ENCODE assay signal across 18 cellular contexts in genomic region chr11:58152776-58153175, GRCh38. TPM values are rescaled to one million over a fixed set of nuclear protein-coding genes. Genes with fewer than 3 reads are reported as not detected.
DNase-seq lines count a peak whose midpoint lies in the region; TF ChIP-seq lines count a peak whose summit lies in the region.
"Had no signal": no experiment of that assay in that cellular context is flagged by ENCODE, and none has a peak within 500 bp of the region (broad histone marks: within the 10 kb centered on the region; RNA-seq: fewer than 3 reads in every experiment).

No MANE protein-coding gene starts in this region.

- TF ChIP-seq CTCF in A673 (conservative IDR thresholded peaks at IDR 0.05; ENCODE audit: low read depth, low read length) = no peak

- BruUV-seq in A673 (replicated peaks; lab: Mats Ljungman, UMichigan) = no TSS peak

- no peaks in the 10 kb centered on the region for H3K79me1 ChIP-seq in neuronal stem cell (ENCODE audit: low read depth, low read length)

- no CpG with 5 or more reads among the region's 3 CpGs for WGBS in neuronal stem cell (ENCODE audit: extremely low coverage in 2 of 2, insufficient read length in 2 of 2, insufficient replicate concordance in 1 of 2), 2 donors

- H3K27me3 ChIP-seq in A673 (replicated peaks; ENCODE audit: insufficient read depth, low read depth, low read length, poor library complexity) (peaks cover 10% of the 10 kb centered on the region), neuronal stem cell (ENCODE audit: control insufficient read depth in 3 of 3, insufficient read depth in 3 of 3, low read depth in 1 of 3, low read length in 3 of 3) (no peaks in the 10 kb centered on the region)
- H3K27me3 ChIP-seq: BLaER1 had no signal

- peak; percentile 7 for DNase-seq in A673 (ENCODE audit: low spot score)
- DNase-seq in Ammon's horn (ENCODE audit: low spot score) = peak; percentile 7
- peak; percentile 60 for DNase-seq in NCI-H1048 (lab: John Stamatoyannopoulos, UW)
- DNase-seq in posterior cingulate gyrus = peak in 7 of 10 donors; percentile 27 to 93 (median 60)
- DNase-seq in COLO829 (ENCODE audit: low spot score) = no peak
- no peak for DNase-seq in activated CD4-positive, alpha-beta T cell treated with anti-CD3 and anti-CD28 coated beads for 4 hours
- no peak for DNase-seq in neuronal stem cell (ENCODE audit: low spot score)
- DNase-seq: AML-193; Calu3; CD4-positive, alpha-beta memory T cell; DMS79 treated with DMSO at 0.1 percent for 48 hours; GF-D8; H9 had no signal

- H3K18ac ChIP-seq in neuronal stem cell (ENCODE audit: low read length) = no peak overlapping the region

- no peak overlapping the region for H2AFZ ChIP-seq in neuronal stem cell (ENCODE audit: low read length)

- no peak overlapping the region for H3K4me2 ChIP-seq in neuronal stem cell (ENCODE audit: insufficient read depth, low read length, poor library complexity, severe bottlenecking)
- H3K4me2 ChIP-seq: BLaER1 had no signal

- no peak overlapping the region for H2AK5ac ChIP-seq in neuronal stem cell (ENCODE audit: low read depth, low read length)

- H3K36me3 ChIP-seq in A673 (ENCODE audit: insufficient read depth, low read length, poor library complexity, severe bottlenecking) = no peaks in the 10 kb centered on the region
- H3K36me3 ChIP-seq in neuronal stem cell (replicated peaks in 1 of 2; ENCODE audit: control insufficient read depth in 2 of 2, insufficient read depth in 2 of 2, low read length in 2 of 2) = no peaks in the 10 kb centered on the region
- H3K36me3 ChIP-seq: BLaER1 had no signal

- no peak overlapping the region for H2BK120ac ChIP-seq in neuronal stem cell (ENCODE audit: low read depth, low read length)

- no peak overlapping the region for H4K8ac ChIP-seq in neuronal stem cell (ENCODE audit: low read depth, low read length)

- intact Hi-C loops in A673 (cut with micrococcal nuclease; ENCODE audit: unreplicated experiment) (no loop called here), posterior cingulate gyrus (cut with DNase I) (no loop called here)

- no peak overlapping the region for H2BK12ac ChIP-seq in neuronal stem cell (ENCODE audit: low read length)

- POLR2A ChIA-PET in A673 (lab: Charles Lee; ENCODE audit: low non-redundant PET) = no interaction called here

- no peak overlapping the region for H2BK15ac ChIP-seq in neuronal stem cell (ENCODE audit: low read length)

- CTCF ChIA-PET in A673 (lab: Charles Lee) = interaction anchor here (0.6 kb wide), 1 partner anchor 410 kb away, joined by 3 read pairs; no protein-coding TSS in a partner anchor

- H3K4ac ChIP-seq in neuronal stem cell (ENCODE audit: low read length) = no peak overlapping the region

- no peak overlapping the region for H3K14ac ChIP-seq in neuronal stem cell (ENCODE audit: low read length)

- no peaks in the 10 kb centered on the region for H3K9me3 ChIP-seq in A673 (ENCODE audit: low read depth, low read length, poor library complexity, severe bottlenecking)
- H3K9me3 ChIP-seq in neuronal stem cell (replicated peaks in 1 of 2; ENCODE audit: control insufficient read depth in 2 of 2, insufficient read depth in 1 of 2, low read depth in 1 of 2, low read length in 2 of 2) = no peaks in the 10 kb centered on the region
- H3K9me3 ChIP-seq: BLaER1 had no signal

- H3K4me1 ChIP-seq in A673 (ENCODE audit: insufficient read depth, low read length, poor library complexity, severe bottlenecking) (no peaks in the 10 kb centered on the region), neuronal stem cell (ENCODE audit: control insufficient read depth in 2 of 2, insufficient read depth in 1 of 2, low read depth in 1 of 2, low read length in 2 of 2) (no peaks in the 10 kb centered on the region)

- H2BK5ac ChIP-seq in neuronal stem cell (ENCODE audit: low read length) = no peak overlapping the region

- no peak overlapping the region for H3K27ac ChIP-seq in A673 (ENCODE audit: low read depth, low read length, poor library complexity, severe bottlenecking)
- H3K27ac ChIP-seq in neuronal stem cell (replicated peaks; ENCODE audit: low read length) = no peak overlapping the region
- H3K27ac ChIP-seq: BLaER1 had no signal

- H3K4me3 ChIP-seq in A673 (ENCODE audit: low read depth, low read length, poor library complexity, severe bottlenecking) (no peak overlapping the region), neuronal stem cell (ENCODE audit: low read length in 2 of 2) (no peak overlapping the region)
- H3K4me3 ChIP-seq: BLaER1, K562 had no signal

- H4K91ac ChIP-seq in neuronal stem cell (ENCODE audit: low read depth, low read length, poor library complexity) = no peak overlapping the region

- H3K23ac ChIP-seq in neuronal stem cell (ENCODE audit: low read depth, low read length, poor library complexity) = no peak overlapping the region

- no peak overlapping the region for H3K9ac ChIP-seq in neuronal stem cell (ENCODE audit: low read depth, low read length, poor library complexity)
- H3K9ac ChIP-seq: BLaER1 had no signal

RNA-seq across cellular contexts. Expression of gene OR9I1, which starts 27.4 kb away (rescaled TPM):
- total RNA-seq in A673 (2021) = not detected in 2 replicates
- polyA plus RNA-seq in neuronal stem cell (2013, experiment 1 of 2) = not detected
- polyA plus RNA-seq in neuronal stem cell (2013, experiment 2 of 2) = not detected
- total RNA-seq: Calu3; CD4-positive, alpha-beta memory T cell; H1; H9; HT1080; K562 had no signal
- polyA plus RNA-seq: CD14-positive monocyte; CD4-positive, alpha-beta memory T cell; H1; K562 had no signal

RNA-seq across cellular contexts. Expression of gene OR9Q2, which starts 36.1 kb away (rescaled TPM):
- not detected in 2 replicates for total RNA-seq in A673 (2021)
- not detected for polyA plus RNA-seq in neuronal stem cell (2013, experiment 1 of 2)
- polyA plus RNA-seq in neuronal stem cell (2013, experiment 2 of 2) = not detected
- total RNA-seq: Calu3; CD4-positive, alpha-beta memory T cell; H1; H9; HT1080; K562 had no signal
- polyA plus RNA-seq: CD14-positive monocyte; CD4-positive, alpha-beta memory T cell; H1; K562 had no signal

RNA-seq across cellular contexts. Expression of gene OR1S2, which starts 51.2 kb away (rescaled TPM):
- not detected in 2 replicates for total RNA-seq in A673 (2021)
- not detected for polyA plus RNA-seq in neuronal stem cell (2013, experiment 1 of 2)
- not detected for polyA plus RNA-seq in neuronal stem cell (2013, experiment 2 of 2)
- total RNA-seq: Calu3; CD4-positive, alpha-beta memory T cell; H1; H9; HT1080; K562 had no signal
- polyA plus RNA-seq: CD14-positive monocyte; CD4-positive, alpha-beta memory T cell; H1; K562 had no signal

RNA-seq across cellular contexts. Expression of gene OR1S1, which starts 59.7 kb away (rescaled TPM):
- total RNA-seq in A673 (2021) = not detected in 2 replicates
- not detected for polyA plus RNA-seq in neuronal stem cell (2013, experiment 1 of 2)
- not detected for polyA plus RNA-seq in neuronal stem cell (2013, experiment 2 of 2)
- total RNA-seq: Calu3; CD4-positive, alpha-beta memory T cell; H1; H9; HT1080; K562 had no signal
- polyA plus RNA-seq: CD14-positive monocyte; CD4-positive, alpha-beta memory T cell; H1; K562 had no signal

Comparison
In these comparisons a context has a peak if more than half of its experiments do, and no peak if none do; other contexts are left out.
1. DNase-seq: peak in A673 (single experiment), Ammon's horn (single experiment), NCI-H1048 (single experiment) and posterior cingulate gyrus (7 of 10); none in COLO829 (single experiment), activated CD4-positive, alpha-beta T cell treated with anti-CD3 and anti-CD28 coated beads for 4 hours (0 of 2) and neuronal stem cell (single experiment).